In genomic region chr15:64898406-64898805, GRCh38 we compare ENCODE assay signal across 17 cellular contexts. TPM values are rescaled to one million over a fixed set of nuclear protein-coding genes. Genes with fewer than 3 reads are reported as not detected.
DNase-seq lines count a peak whose midpoint lies in the region; ATAC-seq and TF ChIP-seq lines count a peak whose summit lies in the region.
"Had no signal": no experiment of that assay in that cellular context is flagged by ENCODE, and none has a peak within 500 bp of the region (broad histone marks: within the 10 kb centered on the region; RNA-seq: fewer than 3 reads in every experiment).

No MANE protein-coding gene starts in this region.

- H3K9me3 ChIP-seq in lung (ENCODE audit: control insufficient read depth in 2 of 2, insufficient read depth in 1 of 2, low read length in 1 of 2) (peaks cover 0 to 3% of the 10 kb centered on the region in 2 donors), subcutaneous abdominal adipose tissue (ENCODE audit: control insufficient read depth in 5 of 5, low read length in 5 of 5) (peaks cover 4 to 11% (median 7%) of the 10 kb centered on the region in 5 donors)

- CTCF ChIA-PET in WTC11 (lab: Charles Lee), result interaction anchor here (1.4 kb wide), 1 partner anchor 148 kb away, joined by 3 read pairs; no protein-coding TSS in a partner anchor

- DNase-seq in T-helper 1 cell (no peak), WTC11 (ENCODE audit: low spot score) (no peak), lung (ENCODE audit: low spot score) (no peak), 8988T (no peak), SIG-M5 treated with dmso at 0.1 percent for 504 hours (lab: John Stamatoyannopoulos, UW; ENCODE audit: unreplicated experiment) (no peak)
- no peak for DNase-seq in stimulated activated CD4-positive, alpha-beta T cell treated with anti-CD3 and anti-CD28 coated beads, Interleukin-12 subunit alpha, Interleukin-12 subunit beta, amount 100 ng/mL, for 4 hours
- DNase-seq: activated T-cell treated with anti-CD3 and anti-CD28 coated beads, Interleukin-2, amount 50 U/mL, for 72 hours; Caco-2; NCI-H510A; OCI-M1; stimulated activated CD4-positive, alpha-beta T cell treated with anti-CD3 and anti-CD28 coated beads, Interleukin-15, amount 100 ng/mL, for 24 hours had no signal

- H3K27ac ChIP-seq in lung (ENCODE audit: low read depth in 1 of 2, low read length in 1 of 2) (peak overlapping the region; percentile 12 to 83), subcutaneous abdominal adipose tissue (ENCODE audit: low read depth, low read length) (peak overlapping the region; percentile 93)
- H3K27ac ChIP-seq: 22Rv1 had no signal

- H3K9me3 Mint-ChIP-seq in T-helper 1 cell treated with Interleukin-12 subunit alpha and Interleukin-12 subunit beta and Interleukin-4 antibody, amounts not matched to agents 30 μg/mL and 1 μg/mL, for 36 hours, result peaks cover 10% of the 10 kb centered on the region
- peaks cover 16% of the 10 kb centered on the region for H3K9me3 Mint-ChIP-seq in WTC11

- peak overlapping the region; percentile 4 to 84 (median 65) for H3K9ac ChIP-seq in subcutaneous abdominal adipose tissue (ENCODE audit: low read length in 5 of 5)
- H3K9ac ChIP-seq: parathyroid adenoma had no signal

- H3K27me3 ChIP-seq in lung (ENCODE audit: control insufficient read depth, insufficient read depth) (no peaks in the 10 kb centered on the region), subcutaneous abdominal adipose tissue (ENCODE audit: control insufficient read depth in 5 of 5, insufficient read depth in 4 of 5, low read length in 5 of 5) (no peaks in the 10 kb centered on the region)

- H3K4me1 Mint-ChIP-seq in T-helper 1 cell treated with Interleukin-12 subunit alpha and Interleukin-12 subunit beta and Interleukin-4 antibody, amounts not matched to agents 30 μg/mL and 1 μg/mL, for 36 hours (ENCODE audit: low read depth), result peaks cover 68% of the 10 kb centered on the region
- H3K4me1 Mint-ChIP-seq in WTC11, result peaks cover 33% of the 10 kb centered on the region

- H3K4me1 ChIP-seq in lung (ENCODE audit: control insufficient read depth in 2 of 2, insufficient read depth in 2 of 2, low read length in 2 of 2) (peaks cover 15 to 19% of the 10 kb centered on the region in 2 donors), subcutaneous abdominal adipose tissue (ENCODE audit: control insufficient read depth in 5 of 5, insufficient read depth in 5 of 5, low read length in 5 of 5) (peaks cover 25 to 60% (median 59%) of the 10 kb centered on the region in 5 donors)

- H3K4me3 Mint-ChIP-seq in T-helper 1 cell treated with Interleukin-12 subunit alpha and Interleukin-12 subunit beta and Interleukin-4 antibody, amounts not matched to agents 30 μg/mL and 1 μg/mL, for 36 hours, result no peak overlapping the region
- H3K4me3 Mint-ChIP-seq in WTC11, result no peak overlapping the region
- H3K4me3 Mint-ChIP-seq: activated T-cell treated with anti-CD3 and anti-CD28 coated beads, Interleukin-2, amount 50 U/mL, for 72 hours; mesothelial cell of epicardium had no signal

- WGBS in lung, 2 donors, result 89 to 92% methylated on average over 4 of the region's 4 CpGs

- TF ChIP-seq CTCF in WTC11 (IDR thresholded peaks at IDR 0.05) (no peak), lung (IDR thresholded peaks at IDR 0.05; ENCODE audit: control extremely low read depth, extremely low read depth) (no peak)

- ATAC-seq in WTC11 (no peak), lung (ENCODE audit: insufficient read depth, low FRiP score) (no peak)
- ATAC-seq: activated CD4-positive, CD25-positive, alpha-beta regulatory T cell treated with anti-CD3 and anti-CD28 coated beads, Interleukin-2, amount 50 U/mL, for 24 hours; activated T-cell treated with anti-CD3 and anti-CD28 coated beads, Interleukin-2, amount 50 U/mL, for 72 hours had no signal

- H3K36me3 ChIP-seq in lung (ENCODE audit: control insufficient read depth in 2 of 2, insufficient read depth in 2 of 2, low read length in 2 of 2) (no peaks in the 10 kb centered on the region), subcutaneous abdominal adipose tissue (ENCODE audit: control insufficient read depth in 5 of 5, insufficient read depth in 5 of 5, low read length in 5 of 5) (no peaks in the 10 kb centered on the region)

- H3K27me3 Mint-ChIP-seq in T-helper 1 cell treated with Interleukin-12 subunit alpha and Interleukin-12 subunit beta and Interleukin-4 antibody, amounts not matched to agents 30 μg/mL and 1 μg/mL, for 36 hours (ENCODE audit: low read depth), result no peaks in the 10 kb centered on the region
- peaks cover 6% of the 10 kb centered on the region; the same call in 1 of the 2 replicates for H3K27me3 Mint-ChIP-seq in WTC11 (ENCODE audit: low read depth)

- POLR2A ChIA-PET in WTC11 (lab: Charles Lee), result no interaction called here

- H3K4me3 ChIP-seq in lung (no peak overlapping the region), subcutaneous abdominal adipose tissue (ENCODE audit: low read depth in 1 of 5, low read length in 5 of 5) (no peak overlapping the region)

- H3K27ac Mint-ChIP-seq in T-helper 1 cell treated with Interleukin-12 subunit alpha and Interleukin-12 subunit beta and Interleukin-4 antibody, amounts not matched to agents 30 μg/mL and 1 μg/mL, for 36 hours, result peak overlapping the region; percentile 78
- H3K27ac Mint-ChIP-seq in WTC11, result no peak overlapping the region
- H3K27ac Mint-ChIP-seq: activated T-cell treated with anti-CD3 and anti-CD28 coated beads, Interleukin-2, amount 50 U/mL, for 72 hours; mesothelial cell of epicardium had no signal

- H3K36me3 Mint-ChIP-seq in T-helper 1 cell treated with Interleukin-12 subunit alpha and Interleukin-12 subunit beta and Interleukin-4 antibody, amounts not matched to agents 30 μg/mL and 1 μg/mL, for 36 hours (ENCODE audit: low read depth), result peaks cover 12% of the 10 kb centered on the region
- H3K36me3 Mint-ChIP-seq in WTC11, result peaks cover 16% of the 10 kb centered on the region

TF ChIP-seq in WTC11, 78 proteins besides CTCF, POLR2A, EP300 and RAD21:
- TF ChIP-seq MLX (CRISPR knock-in tag; IDR thresholded peaks at IDR 0.05) (no peak), MAX (CRISPR knock-in tag; IDR thresholded peaks at IDR 0.05) (0 out of 2 replicates have a peak, but pooled peaks have one; percentile 23)

RNA-seq across cellular contexts. Expression of gene ANKDD1A, which starts 13.3 kb away (rescaled TPM):
- 6.1 to 7.9 TPM (median 7.4 TPM) in 3 replicates for total RNA-seq in WTC11 (2021)
- total RNA-seq in lung, result 1 to 10 TPM; 5.0 to 6.8 TPM
- polyA plus RNA-seq in lung, result 1 to 10 TPM; 2.3 to 3.4 TPM

RNA-seq across cellular contexts. Expression of gene PLEKHO2, which starts 56.7 kb away (rescaled TPM):
- total RNA-seq in WTC11 (2021) (21.6 to 22.1 TPM (median 21.9 TPM) in 3 replicates), lung (10 to 100 TPM; 25.6 to 84.1 TPM)
- 10 to 100 TPM; 36.9 to 75.3 TPM for polyA plus RNA-seq in lung
